In genomic region chr1:151197863-151198253, GRCh38 we compare ENCODE assay signal across 8 cellular contexts. TPM values are rescaled to one million over a fixed set of nuclear protein-coding genes. Genes with fewer than 3 reads are reported as not detected.
A peak's percentile ranks its signal among the peaks of the same experiment; 100 is the strongest.
DNase-seq lines count a peak whose midpoint lies in the region; ATAC-seq, FAIRE-seq and TF ChIP-seq lines count a peak whose summit lies in the region.

No MANE protein-coding gene starts in this region.

- H3K4me2 ChIP-seq in BLaER1 (peak overlapping the region; percentile 83), IMR-90 (ENCODE audit: low read depth, low read length) (peak overlapping the region; percentile 79), K562 (ENCODE audit: insufficient read depth, low read length) (peak overlapping the region; percentile 83), mesendoderm (ENCODE audit: low read length) (peak overlapping the region; percentile 45)

- H3K56ac ChIP-seq in IMR-90 (ENCODE audit: extremely low read depth, insufficient read depth, low read length) (peak overlapping the region; percentile 80), mesendoderm (ENCODE audit: low read length) (peak overlapping the region; percentile 61)

- H2AK5ac ChIP-seq in IMR-90 (ENCODE audit: low read depth, low read length) (peak overlapping the region; percentile 60; the same call in 1 of the 2 replicates), mesendoderm (ENCODE audit: low read length) (no peak overlapping the region)

- H2BK120ac ChIP-seq in IMR-90 (ENCODE audit: low read depth, low read length), result peak overlapping the region; percentile 19; the same call in 1 of the 2 replicates
- no peak overlapping the region for H2BK120ac ChIP-seq in mesendoderm (ENCODE audit: low read depth, low read length)

- dilution Hi-C loops in IMR-90 (cut with HindIII; ENCODE audit: low sequenced_read_pairs, unreplicated experiment), result no loop called here

- H2BK5ac ChIP-seq in IMR-90 (ENCODE audit: low read depth, low read length, poor library complexity, severe bottlenecking) (peak overlapping the region; percentile 62), mesendoderm (ENCODE audit: low read length) (no peak overlapping the region)

- H4K91ac ChIP-seq in IMR-90 (ENCODE audit: insufficient read depth, low read depth, low read length), result peak overlapping the region; percentile 46

- H4K20me1 ChIP-seq in BLaER1 (peaks cover 34% of the 10 kb centered on the region), IMR-90 (ENCODE audit: insufficient read depth, low read length) (peaks cover 30% of the 10 kb centered on the region), K562 (replicated peaks; ENCODE audit: control insufficient read depth, insufficient read depth, low read length) (no peaks in the 10 kb centered on the region)

- H3K18ac ChIP-seq in IMR-90 (ENCODE audit: low read depth, low read length) (peak overlapping the region; percentile 32; the same call in 1 of the 2 replicates), mesendoderm (ENCODE audit: low read length) (no peak overlapping the region)

- no TSS peak for BruUV-seq in IMR-90 (replicated peaks; lab: Mats Ljungman, UMichigan)
- TSS peak; percentile 85 for BruUV-seq in K562 (replicated peaks; lab: Mats Ljungman, UMichigan)

- peak overlapping the region; percentile 100 for H2AK9ac ChIP-seq in IMR-90 (replicated peaks; ENCODE audit: low read depth, low read length, poor library complexity)

- ATAC-seq in IMR-90 (ENCODE audit: low read depth), result no peak
- no peak; the same call in 2 of the 3 replicates for ATAC-seq in K562
- no peak for ATAC-seq in HG02970 (IDR thresholded peaks at IDR 0.05; ENCODE audit: low FRiP score, unreplicated experiment)

- in situ Hi-C loops in IMR-90 (cut with MboI; ENCODE audit: low sequenced_read_pairs), result loop anchor here (5.0 to 10.0 kb wide), 2 partner anchors 54 to 207 kb away; partner anchors contain the start of gene PSMD4
- in situ Hi-C loops in K562 (cut with MboI), result no loop called here

- H3K4me1 ChIP-seq in BLaER1, result peaks cover 44% of the 10 kb centered on the region
- peaks cover 5% of the 10 kb centered on the region; the same call in 1 of the 2 replicates for H3K4me1 ChIP-seq in IMR-90 (ENCODE audit: control insufficient read depth, insufficient read depth, low read length)
- H3K4me1 ChIP-seq in K562 (replicated peaks in 1 of 2; ENCODE audit: control insufficient read depth in 2 of 2, insufficient read depth in 2 of 2, low read length in 2 of 2), result peaks cover 11 to 15% of the 10 kb centered on the region in 2 experiments; a peak in 4 of 5 replicates
- H3K4me1 ChIP-seq in mesendoderm (ENCODE audit: control insufficient read depth, low read depth, low read length), result no peaks in the 10 kb centered on the region

- H3K27ac ChIP-seq in BLaER1, result peak overlapping the region; percentile 31; the same call in 1 of the 2 replicates
- H3K27ac ChIP-seq in IMR-90 (ENCODE audit: insufficient read depth, low read length), result peak overlapping the region; percentile 42
- peak overlapping the region; percentile 81 for H3K27ac ChIP-seq in K562 (ENCODE audit: extremely low read depth, low read depth, low read length)
- H3K27ac ChIP-seq in mesendoderm (ENCODE audit: low read depth, low read length), result no peak overlapping the region

- H3K23ac ChIP-seq in IMR-90 (ENCODE audit: low read depth, low read length) (peak overlapping the region; percentile 55; the same call in 1 of the 2 replicates), mesendoderm (ENCODE audit: low read length) (no peak overlapping the region)

- H3K36me3 ChIP-seq in BLaER1, result peaks cover 17% of the 10 kb centered on the region
- peaks cover 5% of the 10 kb centered on the region for H3K36me3 ChIP-seq in IMR-90 (ENCODE audit: control insufficient read depth, insufficient read depth, low read length)
- H3K36me3 ChIP-seq in K562 (ENCODE audit: control insufficient read depth, insufficient read depth, low read length), result peaks cover 12% of the 10 kb centered on the region; the same call in 2 of the 3 replicates
- no peaks in the 10 kb centered on the region for H3K36me3 ChIP-seq in mesendoderm (ENCODE audit: control insufficient read depth, insufficient read depth, low read length)

- TF ChIP-seq POLR2A in IMR-90 (IDR thresholded peaks at IDR 0.05; ENCODE audit: low read depth, low read length), result no peak
- no peak for TF ChIP-seq POLR2A in K562 (conservative IDR thresholded peaks at IDR 0.05)

- peak; percentile 26 for FAIRE-seq in K562 (lab: Jason Lieb, UNC)

- H4K5ac ChIP-seq in IMR-90 (ENCODE audit: low read depth, low read length), result peak overlapping the region; percentile 80
- H4K5ac ChIP-seq in mesendoderm (ENCODE audit: low read length), result no peak overlapping the region

- H3K4ac ChIP-seq in IMR-90 (ENCODE audit: low read depth, low read length), result peak overlapping the region; percentile 62
- no peak overlapping the region for H3K4ac ChIP-seq in mesendoderm (ENCODE audit: low read depth, low read length)

- peak overlapping the region; percentile 83 for H3K4me3 ChIP-seq in BLaER1
- peak overlapping the region; percentile 36 for H3K4me3 ChIP-seq in IMR-90 (ENCODE audit: insufficient read depth, low read depth, low read length)
- H3K4me3 ChIP-seq in K562, result peak overlapping the region; percentile 56
- peak overlapping the region; percentile 33 for H3K4me3 ChIP-seq in mesendoderm (ENCODE audit: low read length)

- peak overlapping the region; percentile 26; the same call in 1 of the 2 replicates for H2BK20ac ChIP-seq in IMR-90 (ENCODE audit: low read depth, low read length)

- peaks cover 36% of the 10 kb centered on the region for H3K79me2 ChIP-seq in K562 (ENCODE audit: control insufficient read depth, insufficient read depth, low read length)
- H3K79me2 ChIP-seq in mesendoderm (ENCODE audit: control insufficient read depth, insufficient read depth, low read length), result peaks cover 40% of the 10 kb centered on the region

- H2BK15ac ChIP-seq in IMR-90 (ENCODE audit: low read depth, low read length) (peak overlapping the region; percentile 68; the same call in 1 of the 3 replicates), mesendoderm (replicated peaks; ENCODE audit: low read depth) (no peak overlapping the region)

- H3K79me1 ChIP-seq in IMR-90 (ENCODE audit: low read depth in 1 of 2, low read length in 2 of 2) (peaks cover 7 to 21% of the 10 kb centered on the region in 2 experiments; a peak in 3 of 4 replicates), mesendoderm (ENCODE audit: low read length) (no peaks in the 10 kb centered on the region)

- intact Hi-C loops in IMR-90 (cut with micrococcal nuclease) (loop anchor here (5.0 kb wide), 2 partner anchors 144 to 539 kb away; no protein-coding TSS in a partner anchor), K562 (cut with micrococcal nuclease) (loop anchor here (10.0 kb wide), 1 partner anchor 187 kb away; no protein-coding TSS in a partner anchor)

- H4K8ac ChIP-seq in IMR-90 (ENCODE audit: low read depth in 2 of 2, low read length in 2 of 2) (peak overlapping the region; percentile 72 to 97), mesendoderm (ENCODE audit: low read depth, low read length) (no peak overlapping the region)

- peak overlapping the region; percentile 85 for H3K14ac ChIP-seq in IMR-90 (replicated peaks; ENCODE audit: low read depth, low read length)

- TF ChIP-seq CTCF in IMR-90 (conservative IDR thresholded peaks at IDR 0.05; ENCODE audit: low read depth, low read length), result no peak
- TF ChIP-seq CTCF in K562 (IDR thresholded peaks at IDR 0.05 in 2 of 3, conservative IDR thresholded peaks at IDR 0.05 in 1 of 3; ENCODE audit: insufficient read depth in 2 of 3, low read depth in 1 of 3, low read length in 3 of 3), result no peak

- DNase-seq in IMR-90 (no peak), K562 (ENCODE audit: extremely low read depth in 1 of 4, low spot score in 3 of 4) (peak in 1 of 4 experiments; percentile 38), mesendoderm (no peak), NCI-H1436 (lab: John Stamatoyannopoulos, UW) (no peak), cerebellar nuclear complex (lab: John Stamatoyannopoulos, UW) (no peak), GM19238 (ENCODE audit: insufficient read length, low spot score) (no peak)

- CTCF ChIA-PET in IMR-90 (lab: Yijun Ruan, JAX), result no interaction called here
- CTCF ChIA-PET in K562 (lab: Yijun Ruan, JAX; ENCODE audit: low intra/inter-chr PET ratio), result interaction anchor here (1.5 kb wide), 1 partner anchor 57 kb away, joined by 3 read pairs; the partner anchor contains the start of gene PSMD4

- no peak for TF ChIP-seq EP300 in K562 (IDR thresholded peaks at IDR 0.05; ENCODE audit: low read length)

- H3K9me3 ChIP-seq in BLaER1, result no peaks in the 10 kb centered on the region
- H3K9me3 ChIP-seq in IMR-90 (ENCODE audit: control insufficient read depth, insufficient read depth, low read length), result no peaks in the 10 kb centered on the region
- H3K9me3 ChIP-seq in K562 (replicated peaks; ENCODE audit: control insufficient read depth, insufficient read depth, low read depth, low read length), result no peaks in the 10 kb centered on the region

- POLR2A ChIA-PET in IMR-90 (lab: Charles Lee; ENCODE audit: unreplicated experiment), result no interaction called here
- POLR2A ChIA-PET in K562 (lab: Yijun Ruan, JAX), result no interaction called here

- H3K9me1 ChIP-seq in IMR-90 (ENCODE audit: insufficient read depth, low read length) (peaks cover 7% of the 10 kb centered on the region; the same call in 1 of the 2 replicates), K562 (ENCODE audit: control insufficient read depth, insufficient read depth, low read length) (no peaks in the 10 kb centered on the region)

- peak overlapping the region; percentile 83 for H2AFZ ChIP-seq in IMR-90 (replicated peaks; ENCODE audit: low read length, poor library complexity)
- H2AFZ ChIP-seq in K562 (ENCODE audit: low read depth, low read length), result peak overlapping the region; percentile 91

- TF ChIP-seq RAD21 in IMR-90 (IDR thresholded peaks at IDR 0.05; ENCODE audit: low read length), result no peak
- TF ChIP-seq RAD21 in K562 (CRISPR knock-in tag; conservative IDR thresholded peaks at IDR 0.05 in 1 of 2, IDR thresholded peaks at IDR 0.05 in 1 of 2), result no peak

- H3K9ac ChIP-seq in BLaER1 (peak overlapping the region; percentile 89), IMR-90 (ENCODE audit: low read depth, low read length) (peak overlapping the region; percentile 58; the same call in 1 of the 2 replicates), K562 (ENCODE audit: insufficient read depth in 1 of 2, low read depth in 2 of 2, low read length in 2 of 2) (peak overlapping the region; percentile 81 to 97; a peak in 3 of 4 replicates), mesendoderm (ENCODE audit: low read length) (peak overlapping the region; percentile 53)

- no CpG with 5 or more reads among the region's 10 CpGs for WGBS in IMR-90 (ENCODE audit: extremely low coverage in 2 of 2, insufficient read length in 1 of 2), 2 experiments
- WGBS in K562 (ENCODE audit: insufficient coverage, low coverage, missing lambda C conversion rate), result 17% methylated on average over 10 of the region's 10 CpGs
- no CpG with 5 or more reads among the region's 10 CpGs for WGBS in mesendoderm (ENCODE audit: extremely low coverage, insufficient coverage, low lambda C conversion rate)

- H3K27me3 ChIP-seq in BLaER1 (no peaks in the 10 kb centered on the region), IMR-90 (ENCODE audit: control insufficient read depth, insufficient read depth, low read length) (no peaks in the 10 kb centered on the region), K562 (ENCODE audit: control insufficient read depth in 2 of 2, insufficient read depth in 2 of 2, low read length in 2 of 2) (no peaks in the 10 kb centered on the region), mesendoderm (ENCODE audit: insufficient read depth, low read length, poor library complexity) (no peaks in the 10 kb centered on the region)

RNA-seq across cellular contexts. Expression of gene PIP5K1A, which starts 0.5 kb away (rescaled TPM):
- 52.5 and 59.1 TPM in 2 replicates for total RNA-seq in IMR-90 (2012; rRNA removed)
- polyA plus RNA-seq in IMR-90 (2012; rRNA removed), result 85.5 and 105 TPM in 2 replicates
- 30.9 and 48.4 TPM in 2 replicates for polyA plus RNA-seq in IMR-90 (2012; cell fraction: cytosol; rRNA removed)
- 34.4 and 218 TPM in 2 replicates for polyA plus RNA-seq in IMR-90 (2012; cell fraction: nucleus; rRNA removed; ENCODE audit: low replicate concordance)
- total RNA-seq in K562 (2011; cell fraction: chromatin; rRNA removed; ENCODE audit: low replicate concordance), result 161 and 178 TPM in 2 replicates
- 84.5 and 85.7 TPM in 2 replicates for total RNA-seq in K562 (2011; cell fraction: nucleolus; rRNA removed)
- 104 and 116 TPM in 2 replicates for total RNA-seq in K562 (2011; cell fraction: nucleoplasm; rRNA removed)
- 16.9 and 21.3 TPM in 2 replicates for total RNA-seq in K562 (2014; rRNA removed)
- 18.8 and 20.6 TPM in 2 replicates for total RNA-seq in K562 (2014; rRNA removed; fragmentation: Illumina TruSeq; extraction: Trizol)
- total RNA-seq in K562 (2015; rRNA removed; fragmentation: Illumina TruSeq; extraction: Trizol), result 22.8 and 24.9 TPM in 2 replicates
- 21.9 and 25.8 TPM in 2 replicates for total RNA-seq in K562 (2021)
- polyA plus RNA-seq in K562 (2011; rRNA removed), result 33.5 and 42.4 TPM in 2 replicates
- 23.8 and 29.9 TPM in 2 replicates for polyA plus RNA-seq in K562 (2011; cell fraction: cytosol; rRNA removed)
- polyA plus RNA-seq in K562 (2011; cell fraction: nucleus; rRNA removed), result 47.1 and 51.9 TPM in 2 replicates
- 14.8 and 15.0 TPM in 2 replicates for polyA plus RNA-seq in K562 (2012)
- polyA plus RNA-seq in K562 (2014; fragmentation: Illumina TruSeq; extraction: Trizol), result 26.3 and 36.4 TPM in 2 replicates
- 1 to 10 TPM; 1.9 to 4.2 TPM for polyA plus RNA-seq in K562 (2014; fragmentation: Nextera tagmentation; extraction: Ambion mirVana)
- 17.2 and 22.4 TPM in 2 replicates for polyA plus RNA-seq in K562 (2014; rRNA removed)
- polyA minus RNA-seq in K562 (2011; rRNA and poly(A)+ RNA removed), result 54.7 and 69.0 TPM in 2 replicates
- 15.1 and 19.9 TPM in 2 replicates for polyA minus RNA-seq in K562 (2011; cell fraction: cytosol; rRNA and poly(A)+ RNA removed)
- 21.3 and 28.2 TPM in 2 replicates for polyA minus RNA-seq in K562 (2011; cell fraction: nucleus; rRNA and poly(A)+ RNA removed)
- polyA plus RNA-seq in mesendoderm (2013, experiment 1 of 2), result 92.6 TPM
- polyA plus RNA-seq in mesendoderm (2013, experiment 2 of 2), result 93.5 TPM

RNA-seq across cellular contexts. Expression of gene VPS72, which starts 7.9 kb away (rescaled TPM):
- 51.3 and 53.6 TPM in 2 replicates for total RNA-seq in IMR-90 (2012; rRNA removed)
- 62.3 and 64.5 TPM in 2 replicates for polyA plus RNA-seq in IMR-90 (2012; rRNA removed)
- polyA plus RNA-seq in IMR-90 (2012; cell fraction: cytosol; rRNA removed), result 37.1 and 43.4 TPM in 2 replicates
- polyA plus RNA-seq in IMR-90 (2012; cell fraction: nucleus; rRNA removed; ENCODE audit: low replicate concordance), result 20.6 and 33.3 TPM in 2 replicates
- 26.2 and 29.1 TPM in 2 replicates for total RNA-seq in K562 (2011; cell fraction: chromatin; rRNA removed; ENCODE audit: low replicate concordance)
- total RNA-seq in K562 (2011; cell fraction: nucleolus; rRNA removed), result 10.8 and 17.2 TPM in 2 replicates
- total RNA-seq in K562 (2011; cell fraction: nucleoplasm; rRNA removed), result 15.5 and 20.0 TPM in 2 replicates
- total RNA-seq in K562 (2014; rRNA removed), result 72.2 and 78.4 TPM in 2 replicates
- 58.2 and 64.5 TPM in 2 replicates for total RNA-seq in K562 (2014; rRNA removed; fragmentation: Illumina TruSeq; extraction: Trizol)
- total RNA-seq in K562 (2015; rRNA removed; fragmentation: Illumina TruSeq; extraction: Trizol), result 73.7 and 79.6 TPM in 2 replicates
- total RNA-seq in K562 (2021), result 75.7 and 81.6 TPM in 2 replicates
- 80.9 and 113 TPM in 2 replicates for polyA plus RNA-seq in K562 (2011; rRNA removed)
- polyA plus RNA-seq in K562 (2011; cell fraction: cytosol; rRNA removed), result 76.3 and 89.8 TPM in 2 replicates
- polyA plus RNA-seq in K562 (2011; cell fraction: nucleus; rRNA removed), result 37.1 and 39.9 TPM in 2 replicates
- polyA plus RNA-seq in K562 (2012), result 58.9 and 73.2 TPM in 2 replicates
- polyA plus RNA-seq in K562 (2014; fragmentation: Illumina TruSeq; extraction: Trizol), result 126 and 131 TPM in 2 replicates
- polyA plus RNA-seq in K562 (2014; fragmentation: Nextera tagmentation; extraction: Ambion mirVana), result 10 to 100 TPM in 1 of 2 experiments, 1 to 10 TPM in 1; 7.2 to 21.9 TPM
- 89.0 and 96.0 TPM in 2 replicates for polyA plus RNA-seq in K562 (2014; rRNA removed)
- 41.7 and 44.6 TPM in 2 replicates for polyA minus RNA-seq in K562 (2011; rRNA and poly(A)+ RNA removed)
- 24.7 and 25.1 TPM in 2 replicates for polyA minus RNA-seq in K562 (2011; cell fraction: cytosol; rRNA and poly(A)+ RNA removed)
- polyA minus RNA-seq in K562 (2011; cell fraction: nucleus; rRNA and poly(A)+ RNA removed), result 4.4 and 13.4 TPM in 2 replicates
- polyA plus RNA-seq in mesendoderm (2013, experiment 1 of 2), result 64.3 TPM
- polyA plus RNA-seq in mesendoderm (2013, experiment 2 of 2), result 64.0 TPM

RNA-seq across cellular contexts. Expression of gene TMOD4, which starts 22.1 kb away (rescaled TPM):
- total RNA-seq in IMR-90 (2012; rRNA removed), result not detected in 2 replicates
- 0.22 and 0.27 TPM in 2 replicates for polyA plus RNA-seq in IMR-90 (2012; rRNA removed)
- polyA plus RNA-seq in IMR-90 (2012; cell fraction: cytosol; rRNA removed), result 0.12 and 0.36 TPM in 2 replicates
- 0.63 and 0.87 TPM in 2 replicates for polyA plus RNA-seq in IMR-90 (2012; cell fraction: nucleus; rRNA removed; ENCODE audit: low replicate concordance)
- total RNA-seq in K562 (2011; cell fraction: chromatin; rRNA removed; ENCODE audit: low replicate concordance), result 2.0 and 3.8 TPM in 2 replicates
- total RNA-seq in K562 (2011; cell fraction: nucleolus; rRNA removed), result not detected in 2 replicates
- 4.3 and 9.5 TPM in 2 replicates for total RNA-seq in K562 (2011; cell fraction: nucleoplasm; rRNA removed)
- 1.0 and 1.5 TPM in 2 replicates for total RNA-seq in K562 (2014; rRNA removed)
- 0.18 and 1.1 TPM in 2 replicates for total RNA-seq in K562 (2014; rRNA removed; fragmentation: Illumina TruSeq; extraction: Trizol)
- total RNA-seq in K562 (2015; rRNA removed; fragmentation: Illumina TruSeq; extraction: Trizol), result 0.22 and 0.57 TPM in 2 replicates
- total RNA-seq in K562 (2021), result 0.60 and 1.2 TPM in 2 replicates
- polyA plus RNA-seq in K562 (2011; rRNA removed), result 1.4 and 1.8 TPM in 2 replicates
- polyA plus RNA-seq in K562 (2011; cell fraction: cytosol; rRNA removed), result 0.72 and 0.88 TPM in 2 replicates
- 1.6 and 2.6 TPM in 2 replicates for polyA plus RNA-seq in K562 (2011; cell fraction: nucleus; rRNA removed)
- 1.1 and 1.7 TPM in 2 replicates for polyA plus RNA-seq in K562 (2012)
- 0.35 and 1.0 TPM in 2 replicates for polyA plus RNA-seq in K562 (2014; fragmentation: Illumina TruSeq; extraction: Trizol)
- under 1 TPM in 1 of 2 experiments, not detected in 1; 0.57 TPM for polyA plus RNA-seq in K562 (2014; fragmentation: Nextera tagmentation; extraction: Ambion mirVana)
- polyA plus RNA-seq in K562 (2014; rRNA removed), result 0.12 and 1.5 TPM in 2 replicates
- polyA minus RNA-seq in K562 (2011; rRNA and poly(A)+ RNA removed), result 1.3 TPM in 1 of 2 replicates, not detected in the other
- polyA minus RNA-seq in K562 (2011; cell fraction: cytosol; rRNA and poly(A)+ RNA removed), result not detected in 2 replicates
- polyA minus RNA-seq in K562 (2011; cell fraction: nucleus; rRNA and poly(A)+ RNA removed), result not detected in 2 replicates
- polyA plus RNA-seq in mesendoderm (2013, experiment 1 of 2), result 0.35 TPM
- 0.29 TPM for polyA plus RNA-seq in mesendoderm (2013, experiment 2 of 2)

RNA-seq across cellular contexts. Expression of gene SCNM1, which starts 31.9 kb away (rescaled TPM):
- total RNA-seq in IMR-90 (2012; rRNA removed) (22.2 and 27.4 TPM in 2 replicates), K562 (2014; rRNA removed) (67.4 and 74.3 TPM in 2 replicates), K562 (2014; rRNA removed; fragmentation: Illumina TruSeq; extraction: Trizol) (54.1 and 63.0 TPM in 2 replicates), K562 (2015; rRNA removed; fragmentation: Illumina TruSeq; extraction: Trizol) (61.7 and 62.3 TPM in 2 replicates), K562 (2021) (50.1 and 50.7 TPM in 2 replicates)
- polyA plus RNA-seq in IMR-90 (2012; rRNA removed) (33.2 and 35.3 TPM in 2 replicates), K562 (2011; rRNA removed) (17.2 and 22.5 TPM in 2 replicates), K562 (2014; fragmentation: Illumina TruSeq; extraction: Trizol) (80.6 and 100 TPM in 2 replicates), K562 (2014; fragmentation: Nextera tagmentation; extraction: Ambion mirVana) (100 to 1,000 TPM; 203 to 204 TPM), K562 (2014; rRNA removed) (37.3 TPM in 2 replicates)
- 15.6 and 31.7 TPM in 2 replicates for polyA plus RNA-seq in IMR-90 (2012; cell fraction: cytosol; rRNA removed)
- polyA plus RNA-seq in IMR-90 (2012; cell fraction: nucleus; rRNA removed; ENCODE audit: low replicate concordance), result 20.3 and 49.2 TPM in 2 replicates
- total RNA-seq in K562 (2011; cell fraction: chromatin; rRNA removed; ENCODE audit: low replicate concordance), result 28.6 and 48.7 TPM in 2 replicates
- 26.1 and 32.2 TPM in 2 replicates for total RNA-seq in K562 (2011; cell fraction: nucleolus; rRNA removed)
- total RNA-seq in K562 (2011; cell fraction: nucleoplasm; rRNA removed), result 30.7 and 32.9 TPM in 2 replicates
- polyA plus RNA-seq in K562 (2011; cell fraction: cytosol; rRNA removed), result 13.9 and 19.0 TPM in 2 replicates
- polyA plus RNA-seq in K562 (2011; cell fraction: nucleus; rRNA removed), result 40.6 and 40.9 TPM in 2 replicates
- polyA plus RNA-seq in K562 (2012), result 58.0 and 65.9 TPM in 2 replicates
- 12.9 and 13.0 TPM in 2 replicates for polyA minus RNA-seq in K562 (2011; rRNA and poly(A)+ RNA removed)
- 13.5 and 14.7 TPM in 2 replicates for polyA minus RNA-seq in K562 (2011; cell fraction: cytosol; rRNA and poly(A)+ RNA removed)
- 8.1 and 17.2 TPM in 2 replicates for polyA minus RNA-seq in K562 (2011; cell fraction: nucleus; rRNA and poly(A)+ RNA removed)
- 48.9 TPM for polyA plus RNA-seq in mesendoderm (2013, experiment 1 of 2)
- 48.0 TPM for polyA plus RNA-seq in mesendoderm (2013, experiment 2 of 2)

RNA-seq across cellular contexts. Expression of gene LYSMD1, which starts 32.2 kb away (rescaled TPM):
- total RNA-seq in IMR-90 (2012; rRNA removed) (9.2 and 10.4 TPM in 2 replicates), K562 (2014; rRNA removed) (6.2 and 7.4 TPM in 2 replicates), K562 (2014; rRNA removed; fragmentation: Illumina TruSeq; extraction: Trizol) (6.3 and 8.0 TPM in 2 replicates), K562 (2015; rRNA removed; fragmentation: Illumina TruSeq; extraction: Trizol) (6.1 and 6.6 TPM in 2 replicates), K562 (2021) (5.9 and 6.0 TPM in 2 replicates)
- polyA plus RNA-seq in IMR-90 (2012; rRNA removed) (5.0 and 5.9 TPM in 2 replicates), K562 (2011; rRNA removed) (6.0 and 6.2 TPM in 2 replicates), K562 (2014; fragmentation: Illumina TruSeq; extraction: Trizol) (6.5 and 9.4 TPM in 2 replicates), K562 (2014; fragmentation: Nextera tagmentation; extraction: Ambion mirVana) (1 to 10 TPM; 2.2 to 3.3 TPM), K562 (2014; rRNA removed) (4.7 and 6.2 TPM in 2 replicates)
- polyA plus RNA-seq in IMR-90 (2012; cell fraction: cytosol; rRNA removed), result 2.3 and 3.1 TPM in 2 replicates
- 2.6 and 6.2 TPM in 2 replicates for polyA plus RNA-seq in IMR-90 (2012; cell fraction: nucleus; rRNA removed; ENCODE audit: low replicate concordance)
- 14.0 and 14.3 TPM in 2 replicates for total RNA-seq in K562 (2011; cell fraction: chromatin; rRNA removed; ENCODE audit: low replicate concordance)
- 7.2 and 7.9 TPM in 2 replicates for total RNA-seq in K562 (2011; cell fraction: nucleolus; rRNA removed)
- total RNA-seq in K562 (2011; cell fraction: nucleoplasm; rRNA removed), result 9.8 and 12.3 TPM in 2 replicates
- 3.2 and 4.6 TPM in 2 replicates for polyA plus RNA-seq in K562 (2011; cell fraction: cytosol; rRNA removed)
- 6.8 and 7.9 TPM in 2 replicates for polyA plus RNA-seq in K562 (2011; cell fraction: nucleus; rRNA removed)
- polyA plus RNA-seq in K562 (2012), result 4.3 and 7.6 TPM in 2 replicates
- polyA minus RNA-seq in K562 (2011; rRNA and poly(A)+ RNA removed), result 9.3 and 11.3 TPM in 2 replicates
- 2.9 and 4.7 TPM in 2 replicates for polyA minus RNA-seq in K562 (2011; cell fraction: cytosol; rRNA and poly(A)+ RNA removed)
- 2.2 and 4.2 TPM in 2 replicates for polyA minus RNA-seq in K562 (2011; cell fraction: nucleus; rRNA and poly(A)+ RNA removed)
- 2.4 TPM for polyA plus RNA-seq in mesendoderm (2013, experiment 1 of 2)
- 2.6 TPM for polyA plus RNA-seq in mesendoderm (2013, experiment 2 of 2)

Comparison
In these comparisons a context has a peak if more than half of its experiments do, and no peak if none do; other contexts are left out.
1. H3K4me3 ChIP-seq: peak in every context shown above with its lines; median percentile 83 in BLaER1; 56 in K562; 36 in IMR-90; 33 in mesendoderm.